Comparison of ENCODE assay signal across 9 cellular contexts in genomic region chr15:40398413-40398873, GRCh38.
DNase-seq lines count a peak whose midpoint lies in the region; ATAC-seq and TF ChIP-seq lines count a peak whose summit lies in the region.
"Had no signal": no experiment of that assay in that cellular context is flagged by ENCODE, and none has a peak within 500 bp of the region (broad histone marks: within the 10 kb centered on the region; RNA-seq: fewer than 3 reads in every experiment).

No MANE protein-coding gene starts in this region.

- H3K27ac ChIP-seq in DND-41 (ENCODE audit: low read length) = peak overlapping the region; percentile 71

- no peaks in the 10 kb centered on the region for H3K9me3 ChIP-seq in DND-41 (ENCODE audit: insufficient read depth, low read length, severe bottlenecking)

- no peaks in the 10 kb centered on the region for H4K20me1 ChIP-seq in DND-41 (ENCODE audit: insufficient read depth, low read length)

- H3K4me1 Mint-ChIP-seq in central memory CD8-positive, alpha-beta T cell = peaks cover 16% of the 10 kb centered on the region

- no peak for TF ChIP-seq CTCF in DND-41 (IDR thresholded peaks at IDR 0.05; ENCODE audit: borderline replicate concordance, extremely low read depth, low read length, poor library complexity, severe bottlenecking)

- H3K9me3 Mint-ChIP-seq in central memory CD8-positive, alpha-beta T cell = no peaks in the 10 kb centered on the region
- H3K9me3 Mint-ChIP-seq: dendritic cell treated with granulocyte-macrophage colony-stimulating factor and Interleukin-4, amounts not matched to agents 40 ng/mL and 50 ng/mL, for 4 days had no signal

- H3K79me2 ChIP-seq in DND-41 (ENCODE audit: insufficient read depth, low read length) = no peaks in the 10 kb centered on the region

- in situ Hi-C loops in KBM-7 (cut with MboI; ENCODE audit: low pct_unique_long_range_greater_than_20kb, low sequenced_read_pairs) = no loop called here

- peak overlapping the region in 1 of 2 experiments; percentile 44; a peak in 2 of 4 replicates for H3K4me3 ChIP-seq in DND-41 (ENCODE audit: low read depth in 1 of 2, low read length in 2 of 2)

- H3K4me3 Mint-ChIP-seq in central memory CD8-positive, alpha-beta T cell = peak overlapping the region; percentile 14
- H3K4me3 Mint-ChIP-seq: dendritic cell treated with granulocyte-macrophage colony-stimulating factor and Interleukin-4, amounts not matched to agents 40 ng/mL and 50 ng/mL, for 4 days had no signal

- ATAC-seq in DND-41 (ENCODE audit: insufficient read depth, low read depth) (peak; percentile 93), GM19438 (IDR thresholded peaks at IDR 0.05; ENCODE audit: low read depth, unreplicated experiment) (peak; percentile 92)
- peak; percentile 40 for ATAC-seq in central memory CD8-positive, alpha-beta T cell (replicated peaks; ENCODE audit: extremely low read depth, poor library complexity, severe bottlenecking)

- H3K27me3 Mint-ChIP-seq in central memory CD8-positive, alpha-beta T cell = no peaks in the 10 kb centered on the region
- H3K27me3 Mint-ChIP-seq: dendritic cell treated with granulocyte-macrophage colony-stimulating factor and Interleukin-4, amounts not matched to agents 40 ng/mL and 50 ng/mL, for 4 days had no signal

- peak overlapping the region; percentile 27; the same call in 1 of the 2 replicates for H3K9ac ChIP-seq in DND-41 (ENCODE audit: low read depth, low read length)

- peaks cover 14% of the 10 kb centered on the region for H3K36me3 ChIP-seq in DND-41 (ENCODE audit: insufficient read depth, low read length)

- H3K4me2 ChIP-seq in DND-41 (ENCODE audit: insufficient read depth, low read length) = peak overlapping the region; percentile 60

- DNase-seq in DND-41 (peak; percentile 43), KBM-7 (peak; percentile 85), NCI-H345 treated with DMSO at 0.1 percent for 48 hours (lab: John Stamatoyannopoulos, UW; ENCODE audit: unreplicated experiment) (no peak), NCI-H2107 treated with DMSO at 0.1 percent for 48 hours (lab: John Stamatoyannopoulos, UW; ENCODE audit: unreplicated experiment) (no peak), DMS153 (lab: John Stamatoyannopoulos, UW) (no peak), NCI-H2081 treated with DMSO at 0.1 percent for 48 hours (lab: John Stamatoyannopoulos, UW) (no peak)
- DNase-seq in central memory CD8-positive, alpha-beta T cell (ENCODE audit: low spot score in 2 of 2) = no peak

- 0 out of 2 replicates have a peak overlapping the region, but pooled peaks have one; percentile 48 for H2AFZ ChIP-seq in DND-41 (ENCODE audit: low read depth, low read length)

- peaks cover 2% of the 10 kb centered on the region for H3K36me3 Mint-ChIP-seq in central memory CD8-positive, alpha-beta T cell (ENCODE audit: insufficient read depth)

- no peaks in the 10 kb centered on the region for H3K27me3 ChIP-seq in DND-41 (ENCODE audit: insufficient read depth, low read length, poor library complexity)

- H3K27ac Mint-ChIP-seq in central memory CD8-positive, alpha-beta T cell (ENCODE audit: low read depth) = no peak overlapping the region
- H3K27ac Mint-ChIP-seq: dendritic cell treated with granulocyte-macrophage colony-stimulating factor and Interleukin-4, amounts not matched to agents 40 ng/mL and 50 ng/mL, for 4 days had no signal

- peaks cover 20% of the 10 kb centered on the region for H3K4me1 ChIP-seq in DND-41 (ENCODE audit: insufficient read depth, low read length)

Comparison
In these comparisons a context has a peak if more than half of its experiments do, and no peak if none do; other contexts are left out.
1. ATAC-seq: peak in every context shown above with its lines; median percentile 93 in DND-41; 92 in GM19438; 40 in central memory CD8-positive, alpha-beta T cell.
2. DNase-seq: peak in DND-41 (single experiment) and KBM-7 (single experiment); none in central memory CD8-positive, alpha-beta T cell (0 of 2), NCI-H345 treated with DMSO at 0.1 percent for 48 hours (single experiment), NCI-H2107 treated with DMSO at 0.1 percent for 48 hours (single experiment), DMS153 (single experiment) and NCI-H2081 treated with DMSO at 0.1 percent for 48 hours (single experiment).